Comparison of ENCODE assay signal across 16 cellular contexts in genomic region chr9:89445801-89446228, GRCh38. TPM values are rescaled to one million over a fixed set of nuclear protein-coding genes. Genes with fewer than 3 reads are reported as not detected.
DNase-seq lines count a peak whose midpoint lies in the region; ATAC-seq and TF ChIP-seq lines count a peak whose summit lies in the region.
"Had no signal": no experiment of that assay in that cellular context is flagged by ENCODE, and none has a peak within 500 bp of the region (broad histone marks: within the 10 kb centered on the region; RNA-seq: fewer than 3 reads in every experiment).

No MANE protein-coding gene starts in this region.

- intact Hi-C loops in natural killer cell (cut with micrococcal nuclease), result loop anchor here (2.0 to 5.0 kb wide), 4 partner anchors 19 to 91 kb away; no protein-coding TSS in a partner anchor

- H3K27me3 Mint-ChIP-seq in CD4-positive, CD25-positive, alpha-beta regulatory T cell, result no peaks in the 10 kb centered on the region
- no peaks in the 10 kb centered on the region for H3K27me3 Mint-ChIP-seq in H9 (ENCODE audit: low read depth)
- H3K27me3 Mint-ChIP-seq in central memory CD8-positive, alpha-beta T cell, result no peaks in the 10 kb centered on the region
- H3K27me3 Mint-ChIP-seq in natural killer cell (ENCODE audit: low read depth in 2 of 2), result no peaks in the 10 kb centered on the region

- H3K9me3 ChIP-seq in CD4-positive, CD25-positive, alpha-beta regulatory T cell (ENCODE audit: control insufficient read depth in 2 of 2, low read length in 2 of 2), result no peaks in the 10 kb centered on the region
- H3K9me3 ChIP-seq in H9 (ENCODE audit: control insufficient read depth, low read depth, low read length), result no peaks in the 10 kb centered on the region
- H3K9me3 ChIP-seq: suprapubic skin had no signal

- no peak overlapping the region for H3K4me3 ChIP-seq in CD4-positive, CD25-positive, alpha-beta regulatory T cell (ENCODE audit: low read depth, low read length)
- H3K4me3 ChIP-seq: cardiac muscle cell, GM12878, suprapubic skin had no signal

- no peak overlapping the region for H4K91ac ChIP-seq in H9 (ENCODE audit: insufficient read length, low read depth, low read length)

- peak overlapping the region; percentile 41 for H3K27ac ChIP-seq in CD4-positive, CD25-positive, alpha-beta regulatory T cell (ENCODE audit: insufficient read depth, low read length, poor library complexity, severe bottlenecking)
- no peak overlapping the region for H3K27ac ChIP-seq in H9 (ENCODE audit: insufficient read length, low read depth, low read length)
- H3K27ac ChIP-seq: cardiac muscle cell, epithelial cell of prostate, suprapubic skin had no signal

- no peak for DNase-seq in CD4-positive, CD25-positive, alpha-beta regulatory T cell
- DNase-seq in H9 (no peak), natural killer cell (no peak), ACHN (no peak), GOT3 (lab: John Stamatoyannopoulos, UW) (no peak)
- DNase-seq in central memory CD8-positive, alpha-beta T cell (ENCODE audit: low spot score in 2 of 2), result no peak
- DNase-seq: activated effector memory CD4-positive, alpha-beta T cell treated with anti-CD3 and anti-CD28 coated beads, Interleukin-2, amount 50 U/mL, for 16 hours; C1 segment of cervical spinal cord; EL; NCI-H1930; NCI-H526 had no signal

- H2BK120ac ChIP-seq in H9 (ENCODE audit: low read depth, low read length, poor library complexity, severe bottlenecking), result no peak overlapping the region

- H3K4me3 Mint-ChIP-seq in CD4-positive, CD25-positive, alpha-beta regulatory T cell, result peak overlapping the region in 3 of 4 donors; percentile 19 to 52 (median 36)
- H3K4me3 Mint-ChIP-seq in H9 (no peak overlapping the region; a peak in 1 of 5 replicates), natural killer cell (peak overlapping the region; percentile 92)
- H3K4me3 Mint-ChIP-seq in central memory CD8-positive, alpha-beta T cell, result peak overlapping the region; percentile 58

- H2BK15ac ChIP-seq in H9 (ENCODE audit: low read depth, low read length), result no peak overlapping the region

- peaks cover 5% of the 10 kb centered on the region; the same call in 1 of the 2 replicates for H3K79me2 ChIP-seq in H9 (ENCODE audit: insufficient read depth, low read length)

- WGBS in H9 (ENCODE audit: extremely low coverage, insufficient read length, low lambda C conversion rate), result no CpG with 5 or more reads among the region's 8 CpGs

- no peak overlapping the region for H3K4ac ChIP-seq in H9 (ENCODE audit: low read depth, low read length)

- no peak for TF ChIP-seq CTCF in H9 (conservative IDR thresholded peaks at IDR 0.05)
- no peak for TF ChIP-seq CTCF in natural killer cell (IDR thresholded peaks at IDR 0.05)

- no peak overlapping the region for H3K4me2 ChIP-seq in H9 (ENCODE audit: insufficient read depth, insufficient read length, low read length)

- H3K79me1 ChIP-seq in H9 (ENCODE audit: insufficient read depth, low read depth, low read length, poor library complexity, severe bottlenecking), result no peaks in the 10 kb centered on the region

- H3K23ac ChIP-seq in H9 (ENCODE audit: insufficient read length, low read depth, low read length), result no peak overlapping the region

- H3K9me3 Mint-ChIP-seq in CD4-positive, CD25-positive, alpha-beta regulatory T cell, result no peaks in the 10 kb centered on the region
- H3K9me3 Mint-ChIP-seq in H9 (no peaks in the 10 kb centered on the region), natural killer cell (no peaks in the 10 kb centered on the region)
- H3K9me3 Mint-ChIP-seq in central memory CD8-positive, alpha-beta T cell, result no peaks in the 10 kb centered on the region

- no peak overlapping the region for H3T11ph ChIP-seq in H9 (ENCODE audit: low read length)

- H4K20me1 ChIP-seq in H9 (ENCODE audit: control insufficient read depth, insufficient read depth, insufficient read length), result no peaks in the 10 kb centered on the region

- H4K5ac ChIP-seq in H9 (ENCODE audit: insufficient read length, low read depth, low read length), result no peak overlapping the region

- ATAC-seq in CD4-positive, CD25-positive, alpha-beta regulatory T cell (ENCODE audit: low read depth in 2 of 2), result no peak
- no peak for ATAC-seq in central memory CD8-positive, alpha-beta T cell (replicated peaks; ENCODE audit: extremely low read depth, poor library complexity, severe bottlenecking)
- no peak for ATAC-seq in natural killer cell
- ATAC-seq in HG02981 (IDR thresholded peaks at IDR 0.05; ENCODE audit: unreplicated experiment), result no peak
- ATAC-seq: GM12878 had no signal

- no peak overlapping the region for H2AK5ac ChIP-seq in H9 (ENCODE audit: insufficient read length, low read length)

- H3K23me2 ChIP-seq in H9 (ENCODE audit: insufficient read length, low read depth, low read length, poor library complexity, severe bottlenecking), result no peaks in the 10 kb centered on the region

- no peak overlapping the region for H4K8ac ChIP-seq in H9 (replicated peaks; ENCODE audit: insufficient read length, low read depth, low read length)

- H2BK12ac ChIP-seq in H9 (ENCODE audit: insufficient read length, low read depth, low read length), result no peak overlapping the region

- H3K27ac Mint-ChIP-seq in CD4-positive, CD25-positive, alpha-beta regulatory T cell, result peak overlapping the region; percentile 84 to 98 (median 93)
- H3K27ac Mint-ChIP-seq in H9 (peak overlapping the region in 2 of 3 experiments; percentile 39 to 69; a peak in 3 of 7 replicates), natural killer cell (peak overlapping the region; percentile 93 to 97)
- peak overlapping the region; percentile 89 for H3K27ac Mint-ChIP-seq in central memory CD8-positive, alpha-beta T cell (ENCODE audit: low read depth)

- H3K27me3 ChIP-seq in CD4-positive, CD25-positive, alpha-beta regulatory T cell (ENCODE audit: control insufficient read depth, insufficient read depth, low read length), result no peaks in the 10 kb centered on the region
- no peaks in the 10 kb centered on the region for H3K27me3 ChIP-seq in H9 (ENCODE audit: insufficient read depth, low read length)
- H3K27me3 ChIP-seq: cardiac muscle cell, suprapubic skin had no signal

- H3K4me1 Mint-ChIP-seq in CD4-positive, CD25-positive, alpha-beta regulatory T cell, result peaks cover 13 to 97% (median 65%) of the 10 kb centered on the region in 4 donors
- H3K4me1 Mint-ChIP-seq in H9 (peaks cover 31 to 33% of the 10 kb centered on the region in 2 experiments), natural killer cell (peaks cover 68 to 96% of the 10 kb centered on the region in 2 donors)
- H3K4me1 Mint-ChIP-seq in central memory CD8-positive, alpha-beta T cell, result peaks cover 89% of the 10 kb centered on the region

- H3K9ac ChIP-seq in H9 (ENCODE audit: extremely low read depth, insufficient read length, low read length), result no peak overlapping the region

- no peak overlapping the region for H3K14ac ChIP-seq in H9 (ENCODE audit: insufficient read depth, low read length)

- peaks cover 37% of the 10 kb centered on the region for H3K36me3 ChIP-seq in CD4-positive, CD25-positive, alpha-beta regulatory T cell (ENCODE audit: control insufficient read depth, insufficient read depth, low read length)
- H3K36me3 ChIP-seq: cardiac muscle cell, suprapubic skin had no signal

- peaks cover 35% of the 10 kb centered on the region for H3K36me3 Mint-ChIP-seq in CD4-positive, CD25-positive, alpha-beta regulatory T cell
- peaks cover 6 to 23% (median 13%) of the 10 kb centered on the region in 3 experiments for H3K36me3 Mint-ChIP-seq in H9 (ENCODE audit: insufficient read depth in 1 of 3, low read depth in 3 of 3)
- H3K36me3 Mint-ChIP-seq in central memory CD8-positive, alpha-beta T cell (ENCODE audit: insufficient read depth), result peaks cover 51% of the 10 kb centered on the region
- no peaks in the 10 kb centered on the region for H3K36me3 Mint-ChIP-seq in natural killer cell

- H2AFZ ChIP-seq in H9 (ENCODE audit: low read length), result no peak overlapping the region

- no peak overlapping the region for H2BK20ac ChIP-seq in H9 (ENCODE audit: low read depth, low read length, poor library complexity, severe bottlenecking)

- no peak overlapping the region for H3K18ac ChIP-seq in H9 (ENCODE audit: insufficient read length, low read depth, low read length)

- H3K56ac ChIP-seq in H9 (ENCODE audit: insufficient read length, low read depth, low read length), result no peak overlapping the region

- peaks cover 99% of the 10 kb centered on the region for H3K4me1 ChIP-seq in CD4-positive, CD25-positive, alpha-beta regulatory T cell (ENCODE audit: control insufficient read depth, insufficient read depth, low read length, poor library complexity, severe bottlenecking)
- no peaks in the 10 kb centered on the region for H3K4me1 ChIP-seq in H9 (ENCODE audit: insufficient read depth, low read length)

- in situ Hi-C loops in ACHN (cut with HindIII; ENCODE audit: low pct_ligation_motif_present, low pct_unique_long_range_greater_than_20kb, low sequenced_read_pairs), result no loop called here

- H2BK5ac ChIP-seq in H9 (ENCODE audit: insufficient read length, low read length), result no peak overlapping the region

RNA-seq across cellular contexts. Expression of gene SEMA4D, which starts 52.1 kb away (rescaled TPM):
- total RNA-seq in CD4-positive, CD25-positive, alpha-beta regulatory T cell, result 480 TPM
- polyA plus RNA-seq in CD4-positive, CD25-positive, alpha-beta regulatory T cell, result 100 to 1,000 TPM in 1 of 4 donors, 10 to 100 TPM in 3; 67.5 to 108 (median 90.2) TPM
- 41.8 and 47.2 TPM in 2 replicates for total RNA-seq in H9 (2021)
- 100 to 1,000 TPM; 354 to 448 (median 420) TPM for total RNA-seq in natural killer cell

Comparison
In these comparisons a context has a peak if more than half of its experiments do, and no peak if none do; other contexts are left out.
1. H3K4me3 Mint-ChIP-seq: peak in CD4-positive, CD25-positive, alpha-beta regulatory T cell (3 of 4), central memory CD8-positive, alpha-beta T cell (single experiment) and natural killer cell (single experiment); none in H9 (0 of 2).
2. Peak in every context shown above with its lines, with median percentiles within 50 percentile points of each other: H3K27ac Mint-ChIP-seq.